Comparison of ENCODE assay signal across 16 cellular contexts in genomic region chr20:44533928-44534327, GRCh38.
"Had no signal": no experiment of that assay in that cellular context is flagged by ENCODE, and none has a peak within 500 bp of the region (broad histone marks: within the 10 kb centered on the region; RNA-seq: fewer than 3 reads in every experiment).

No MANE protein-coding gene starts in this region.

- H3K27me3 ChIP-seq: body of pancreas, stomach, thyroid gland had no signal

- DNase-seq: activated CD4-positive, alpha-beta T cell treated with anti-CD3 and anti-CD28 coated beads, Interleukin-2, amount 50 U/mL, for 4 hours; activated effector memory CD4-positive, alpha-beta T cell treated with anti-CD3 and anti-CD28 coated beads, Interleukin-2, amount 50 U/mL, for 16 hours; activated T-cell treated with anti-CD3 and anti-CD28 coated beads, Interleukin-2, amount 50 U/mL, for 4 hours; amniotic stem cell; body of pancreas; central memory CD4-positive, alpha-beta T cell; effector CD8-positive, alpha-beta T cell; hippocampal formation; mesendoderm; nephron progenitor cell; stomach; thyroid gland had no signal

- H3K9me3 ChIP-seq: body of pancreas, stomach, thyroid gland had no signal

- H3K27ac ChIP-seq: body of pancreas had no signal

- H3K4me3 ChIP-seq: body of pancreas, coronary artery, skin epidermis, stomach, thyroid gland had no signal

- ATAC-seq: activated CD4-positive, CD25-positive, alpha-beta regulatory T cell treated with anti-CD3 and anti-CD28 coated beads, Interleukin-2, amount 50 U/mL, for 24 hours; activated naive CD4-positive, alpha-beta T cell treated with anti-CD3 and anti-CD28 coated beads, Interleukin-2, amount 50 U/mL, for 72 hours; body of pancreas had no signal

- H3K36me3 ChIP-seq: stomach, thyroid gland had no signal
